Comparison of ENCODE assay signal across 1 cellular context in genomic region chr17:82011617-82012481, GRCh38.
TF ChIP-seq lines count a peak whose summit lies in the region.

No MANE protein-coding gene starts in this region.

TF ChIP-seq in HepG2, 621 proteins besides CTCF, POLR2A, EP300 and RAD21 (continues in another document):
- no peak for TF ChIP-seq ATF7 (IDR thresholded peaks at IDR 0.05)
- TF ChIP-seq ATF7 (CRISPR knock-in tag; IDR thresholded peaks at IDR 0.05), result 0 out of 2 replicates have a peak, but pooled peaks have one; percentile 54
- TF ChIP-seq, protein P1, sequence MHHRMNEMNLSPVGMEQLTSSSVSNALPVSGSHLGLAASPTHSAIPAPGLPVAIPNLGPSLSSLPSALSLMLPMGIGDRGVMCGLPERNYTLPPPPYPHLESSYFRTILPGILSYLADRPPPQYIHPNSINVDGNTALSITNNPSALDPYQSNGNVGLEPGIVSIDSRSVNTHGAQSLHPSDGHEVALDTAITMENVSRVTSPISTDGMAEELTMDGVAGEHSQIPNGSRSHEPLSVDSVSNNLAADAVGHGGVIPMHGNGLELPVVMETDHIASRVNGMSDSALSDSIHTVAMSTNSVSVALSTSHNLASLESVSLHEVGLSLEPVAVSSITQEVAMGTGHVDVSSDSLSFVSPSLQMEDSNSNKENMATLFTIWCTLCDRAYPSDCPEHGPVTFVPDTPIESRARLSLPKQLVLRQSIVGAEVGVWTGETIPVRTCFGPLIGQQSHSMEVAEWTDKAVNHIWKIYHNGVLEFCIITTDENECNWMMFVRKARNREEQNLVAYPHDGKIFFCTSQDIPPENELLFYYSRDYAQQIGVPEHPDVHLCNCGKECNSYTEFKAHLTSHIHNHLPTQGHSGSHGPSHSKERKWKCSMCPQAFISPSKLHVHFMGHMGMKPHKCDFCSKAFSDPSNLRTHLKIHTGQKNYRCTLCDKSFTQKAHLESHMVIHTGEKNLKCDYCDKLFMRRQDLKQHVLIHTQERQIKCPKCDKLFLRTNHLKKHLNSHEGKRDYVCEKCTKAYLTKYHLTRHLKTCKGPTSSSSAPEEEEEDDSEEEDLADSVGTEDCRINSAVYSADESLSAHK (CRISPR knock-in tag; IDR thresholded peaks at IDR 0.05; ENCODE audit: borderline replicate concordance), result no peak
- TF ChIP-seq AGO1 (IDR thresholded peaks at IDR 0.05; ENCODE audit: low read depth, low read length, poor library complexity, severe bottlenecking), result peak; percentile 68
- no peak for TF ChIP-seq ZSCAN12 (CRISPR knock-in tag; IDR thresholded peaks at IDR 0.05)
- TF ChIP-seq FOSL1 (CRISPR knock-in tag; IDR thresholded peaks at IDR 0.05; ENCODE audit: borderline replicate concordance), result 0 out of 2 replicates have a peak, but pooled peaks have one; percentile 11
- TF ChIP-seq MEIS1 (CRISPR knock-in tag; IDR thresholded peaks at IDR 0.05; ENCODE audit: borderline replicate concordance), result no peak
- TF ChIP-seq ZNF607 (CRISPR knock-in tag; IDR thresholded peaks at IDR 0.05; ENCODE audit: borderline replicate concordance), result no peak
- TF ChIP-seq GABPB1 (CRISPR knock-in tag; IDR thresholded peaks at IDR 0.05), result peak; percentile 25; the same call in 1 of the 2 replicates
- TF ChIP-seq ZNF589 (CRISPR knock-in tag; conservative IDR thresholded peaks at IDR 0.05), result no peak
- TF ChIP-seq TCF7L2 (IDR thresholded peaks at IDR 0.05; ENCODE audit: low read depth, low read length), result no peak
- no peak for TF ChIP-seq HNF4A (CRISPR knock-in tag; IDR thresholded peaks at IDR 0.05)
- TF ChIP-seq HNRNPLL (IDR thresholded peaks at IDR 0.05; ENCODE audit: low read depth, low read length, poor library complexity, severe bottlenecking), result peak; percentile 22
- no peak for TF ChIP-seq NAIF1 (CRISPR knock-in tag; IDR thresholded peaks at IDR 0.05; ENCODE audit: borderline replicate concordance)
- TF ChIP-seq ZNF768 (CRISPR knock-in tag; IDR thresholded peaks at IDR 0.05), result 0 out of 2 replicates have a peak, but pooled peaks have one; percentile 16
- 0 out of 2 replicates have a peak, but pooled peaks have one; percentile 26 for TF ChIP-seq ZNF776 (CRISPR knock-in tag; IDR thresholded peaks at IDR 0.05)
- 0 out of 2 replicates have a peak, but pooled peaks have one; percentile 30 for TF ChIP-seq SALL2 (CRISPR knock-in tag; IDR thresholded peaks at IDR 0.05)
- 0 out of 2 replicates have a peak, but pooled peaks have one; percentile 7 for TF ChIP-seq AKAP8 (CRISPR knock-in tag; IDR thresholded peaks at IDR 0.05)
- TF ChIP-seq FOXK1 (CRISPR knock-in tag; IDR thresholded peaks at IDR 0.05; ENCODE audit: borderline replicate concordance, low read depth), result no peak
- no peak for TF ChIP-seq ZNF788 (CRISPR knock-in tag; IDR thresholded peaks at IDR 0.05; ENCODE audit: borderline replicate concordance)
- TF ChIP-seq PCBP1 (IDR thresholded peaks at IDR 0.05; ENCODE audit: borderline replicate concordance, low read depth, low read length), result 0 out of 2 replicates have a peak, but pooled peaks have one; percentile 1
- TF ChIP-seq, protein P2, sequence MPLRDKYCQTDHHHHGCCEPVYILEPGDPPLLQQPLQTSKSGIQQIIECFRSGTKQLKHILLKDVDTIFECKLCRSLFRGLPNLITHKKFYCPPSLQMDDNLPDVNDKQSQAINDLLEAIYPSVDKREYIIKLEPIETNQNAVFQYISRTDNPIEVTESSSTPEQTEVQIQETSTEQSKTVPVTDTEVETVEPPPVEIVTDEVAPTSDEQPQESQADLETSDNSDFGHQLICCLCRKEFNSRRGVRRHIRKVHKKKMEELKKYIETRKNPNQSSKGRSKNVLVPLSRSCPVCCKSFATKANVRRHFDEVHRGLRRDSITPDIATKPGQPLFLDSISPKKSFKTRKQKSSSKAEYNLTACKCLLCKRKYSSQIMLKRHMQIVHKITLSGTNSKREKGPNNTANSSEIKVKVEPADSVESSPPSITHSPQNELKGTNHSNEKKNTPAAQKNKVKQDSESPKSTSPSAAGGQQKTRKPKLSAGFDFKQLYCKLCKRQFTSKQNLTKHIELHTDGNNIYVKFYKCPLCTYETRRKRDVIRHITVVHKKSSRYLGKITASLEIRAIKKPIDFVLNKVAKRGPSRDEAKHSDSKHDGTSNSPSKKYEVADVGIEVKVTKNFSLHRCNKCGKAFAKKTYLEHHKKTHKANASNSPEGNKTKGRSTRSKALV (CRISPR knock-in tag; IDR thresholded peaks at IDR 0.05), result no peak
- no peak for TF ChIP-seq KDM4B (CRISPR knock-in tag; IDR thresholded peaks at IDR 0.05)
- TF ChIP-seq ZMYM4 (CRISPR knock-in tag; IDR thresholded peaks at IDR 0.05), result no peak
- TF ChIP-seq ARID2 (CRISPR knock-in tag; IDR thresholded peaks at IDR 0.05; ENCODE audit: borderline replicate concordance), result 0 out of 2 replicates have a peak, but pooled peaks have one; percentile 10
- no peak for TF ChIP-seq HES4 (CRISPR knock-in tag; IDR thresholded peaks at IDR 0.05; ENCODE audit: borderline replicate concordance)
- no peak for TF ChIP-seq ZGPAT (CRISPR knock-in tag; IDR thresholded peaks at IDR 0.05)
- peak; percentile 10 for TF ChIP-seq SRSF4 (IDR thresholded peaks at IDR 0.05; ENCODE audit: low read depth, low read length, poor library complexity, severe bottlenecking)
- TF ChIP-seq ZNF274 (CRISPR knock-in tag; IDR thresholded peaks at IDR 0.05), result 0 out of 2 replicates have a peak, but pooled peaks have one; percentile 44
- TF ChIP-seq TSC22D2 (CRISPR knock-in tag; IDR thresholded peaks at IDR 0.05; ENCODE audit: borderline replicate concordance), result no peak
- TF ChIP-seq, protein P3, sequence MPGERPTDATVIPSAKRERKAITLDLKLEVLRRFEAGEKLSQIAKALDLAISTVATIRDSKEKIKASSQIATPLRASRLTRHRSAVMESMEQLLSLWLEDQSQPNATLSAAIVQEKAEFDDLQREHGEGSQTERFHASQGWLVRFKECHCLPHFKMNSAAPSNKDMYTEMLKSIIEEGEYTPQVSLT (CRISPR knock-in tag; IDR thresholded peaks at IDR 0.05; ENCODE audit: borderline replicate concordance, low read depth), result no peak
- TF ChIP-seq ZNF282 (IDR thresholded peaks at IDR 0.05; ENCODE audit: partially characterized antibody), result no peak
- TF ChIP-seq SP4 (CRISPR knock-in tag; IDR thresholded peaks at IDR 0.05), result peak; percentile 18; the same call in 1 of the 2 replicates
- TF ChIP-seq, protein P4, sequence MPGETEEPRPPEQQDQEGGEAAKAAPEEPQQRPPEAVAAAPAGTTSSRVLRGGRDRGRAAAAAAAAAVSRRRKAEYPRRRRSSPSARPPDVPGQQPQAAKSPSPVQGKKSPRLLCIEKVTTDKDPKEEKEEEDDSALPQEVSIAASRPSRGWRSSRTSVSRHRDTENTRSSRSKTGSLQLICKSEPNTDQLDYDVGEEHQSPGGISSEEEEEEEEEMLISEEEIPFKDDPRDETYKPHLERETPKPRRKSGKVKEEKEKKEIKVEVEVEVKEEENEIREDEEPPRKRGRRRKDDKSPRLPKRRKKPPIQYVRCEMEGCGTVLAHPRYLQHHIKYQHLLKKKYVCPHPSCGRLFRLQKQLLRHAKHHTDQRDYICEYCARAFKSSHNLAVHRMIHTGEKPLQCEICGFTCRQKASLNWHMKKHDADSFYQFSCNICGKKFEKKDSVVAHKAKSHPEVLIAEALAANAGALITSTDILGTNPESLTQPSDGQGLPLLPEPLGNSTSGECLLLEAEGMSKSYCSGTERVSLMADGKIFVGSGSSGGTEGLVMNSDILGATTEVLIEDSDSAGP (CRISPR knock-in tag; IDR thresholded peaks at IDR 0.05; ENCODE audit: borderline replicate concordance), result peak; percentile 4; the same call in 1 of the 2 replicates
- TF ChIP-seq POLR2AphosphoS5 (IDR thresholded peaks at IDR 0.05; ENCODE audit: low read depth, low read length), result 0 out of 2 replicates have a peak, but pooled peaks have one; percentile 32
- TF ChIP-seq NRL (CRISPR knock-in tag; IDR thresholded peaks at IDR 0.05; ENCODE audit: borderline replicate concordance), result no peak
- TF ChIP-seq ZNF782 (CRISPR knock-in tag; IDR thresholded peaks at IDR 0.05; ENCODE audit: borderline replicate concordance), result no peak
- no peak for TF ChIP-seq ZNF75D (CRISPR knock-in tag; IDR thresholded peaks at IDR 0.05; ENCODE audit: borderline replicate concordance)
- TF ChIP-seq, protein P5, sequence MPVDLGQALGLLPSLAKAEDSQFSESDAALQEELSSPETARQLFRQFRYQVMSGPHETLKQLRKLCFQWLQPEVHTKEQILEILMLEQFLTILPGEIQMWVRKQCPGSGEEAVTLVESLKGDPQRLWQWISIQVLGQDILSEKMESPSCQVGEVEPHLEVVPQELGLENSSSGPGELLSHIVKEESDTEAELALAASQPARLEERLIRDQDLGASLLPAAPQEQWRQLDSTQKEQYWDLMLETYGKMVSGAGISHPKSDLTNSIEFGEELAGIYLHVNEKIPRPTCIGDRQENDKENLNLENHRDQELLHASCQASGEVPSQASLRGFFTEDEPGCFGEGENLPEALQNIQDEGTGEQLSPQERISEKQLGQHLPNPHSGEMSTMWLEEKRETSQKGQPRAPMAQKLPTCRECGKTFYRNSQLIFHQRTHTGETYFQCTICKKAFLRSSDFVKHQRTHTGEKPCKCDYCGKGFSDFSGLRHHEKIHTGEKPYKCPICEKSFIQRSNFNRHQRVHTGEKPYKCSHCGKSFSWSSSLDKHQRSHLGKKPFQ (CRISPR knock-in tag; IDR thresholded peaks at IDR 0.05; ENCODE audit: insufficient replicate concordance), result no peak
- no peak for TF ChIP-seq HOXA9 (CRISPR knock-in tag; IDR thresholded peaks at IDR 0.05; ENCODE audit: borderline replicate concordance)
- no peak for TF ChIP-seq ZNF749 (CRISPR knock-in tag; IDR thresholded peaks at IDR 0.05; ENCODE audit: borderline replicate concordance)
- TF ChIP-seq, protein P6, sequence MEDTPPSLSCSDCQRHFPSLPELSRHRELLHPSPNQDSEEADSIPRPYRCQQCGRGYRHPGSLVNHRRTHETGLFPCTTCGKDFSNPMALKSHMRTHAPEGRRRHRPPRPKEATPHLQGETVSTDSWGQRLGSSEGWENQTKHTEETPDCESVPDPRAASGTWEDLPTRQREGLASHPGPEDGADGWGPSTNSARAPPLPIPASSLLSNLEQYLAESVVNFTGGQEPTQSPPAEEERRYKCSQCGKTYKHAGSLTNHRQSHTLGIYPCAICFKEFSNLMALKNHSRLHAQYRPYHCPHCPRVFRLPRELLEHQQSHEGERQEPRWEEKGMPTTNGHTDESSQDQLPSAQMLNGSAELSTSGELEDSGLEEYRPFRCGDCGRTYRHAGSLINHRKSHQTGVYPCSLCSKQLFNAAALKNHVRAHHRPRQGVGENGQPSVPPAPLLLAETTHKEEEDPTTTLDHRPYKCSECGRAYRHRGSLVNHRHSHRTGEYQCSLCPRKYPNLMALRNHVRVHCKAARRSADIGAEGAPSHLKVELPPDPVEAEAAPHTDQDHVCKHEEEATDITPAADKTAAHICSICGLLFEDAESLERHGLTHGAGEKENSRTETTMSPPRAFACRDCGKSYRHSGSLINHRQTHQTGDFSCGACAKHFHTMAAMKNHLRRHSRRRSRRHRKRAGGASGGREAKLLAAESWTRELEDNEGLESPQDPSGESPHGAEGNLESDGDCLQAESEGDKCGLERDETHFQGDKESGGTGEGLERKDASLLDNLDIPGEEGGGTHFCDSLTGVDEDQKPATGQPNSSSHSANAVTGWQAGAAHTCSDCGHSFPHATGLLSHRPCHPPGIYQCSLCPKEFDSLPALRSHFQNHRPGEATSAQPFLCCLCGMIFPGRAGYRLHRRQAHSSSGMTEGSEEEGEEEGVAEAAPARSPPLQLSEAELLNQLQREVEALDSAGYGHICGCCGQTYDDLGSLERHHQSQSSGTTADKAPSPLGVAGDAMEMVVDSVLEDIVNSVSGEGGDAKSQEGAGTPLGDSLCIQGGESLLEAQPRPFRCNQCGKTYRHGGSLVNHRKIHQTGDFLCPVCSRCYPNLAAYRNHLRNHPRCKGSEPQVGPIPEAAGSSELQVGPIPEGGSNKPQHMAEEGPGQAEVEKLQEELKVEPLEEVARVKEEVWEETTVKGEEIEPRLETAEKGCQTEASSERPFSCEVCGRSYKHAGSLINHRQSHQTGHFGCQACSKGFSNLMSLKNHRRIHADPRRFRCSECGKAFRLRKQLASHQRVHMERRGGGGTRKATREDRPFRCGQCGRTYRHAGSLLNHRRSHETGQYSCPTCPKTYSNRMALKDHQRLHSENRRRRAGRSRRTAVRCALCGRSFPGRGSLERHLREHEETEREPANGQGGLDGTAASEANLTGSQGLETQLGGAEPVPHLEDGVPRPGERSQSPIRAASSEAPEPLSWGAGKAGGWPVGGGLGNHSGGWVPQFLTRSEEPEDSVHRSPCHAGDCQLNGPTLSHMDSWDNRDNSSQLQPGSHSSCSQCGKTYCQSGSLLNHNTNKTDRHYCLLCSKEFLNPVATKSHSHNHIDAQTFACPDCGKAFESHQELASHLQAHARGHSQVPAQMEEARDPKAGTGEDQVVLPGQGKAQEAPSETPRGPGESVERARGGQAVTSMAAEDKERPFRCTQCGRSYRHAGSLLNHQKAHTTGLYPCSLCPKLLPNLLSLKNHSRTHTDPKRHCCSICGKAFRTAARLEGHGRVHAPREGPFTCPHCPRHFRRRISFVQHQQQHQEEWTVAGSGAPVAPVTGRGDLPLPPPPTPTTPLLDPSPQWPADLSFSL (CRISPR knock-in tag; IDR thresholded peaks at IDR 0.05), result no peak
- TF ChIP-seq ZBTB7B (CRISPR knock-in tag; IDR thresholded peaks at IDR 0.05), result peak; percentile 11; the same call in 1 of the 2 replicates
